In genomic region chr6:31020631-31021255, GRCh38 we compare ENCODE assay signal across 9 cellular contexts. TPM values are rescaled to one million over a fixed set of nuclear protein-coding genes. Genes with fewer than 3 reads are reported as not detected.
DNase-seq lines count a peak whose midpoint lies in the region; ATAC-seq, FAIRE-seq and TF ChIP-seq lines count a peak whose summit lies in the region.
"Not testable (repeated sequence)": the region's sequence is repeated elsewhere in the genome, so short reads cannot be mapped to it uniquely, and the experiment has no call there.
"Had no signal": no experiment of that assay in that cellular context is flagged by ENCODE, and none has a peak within 500 bp of the region (broad histone marks: within the 10 kb centered on the region; RNA-seq: fewer than 3 reads in every experiment).

No MANE protein-coding gene starts in this region.

- not testable (repeated sequence) for H3K4me2 ChIP-seq in HCT116 (ENCODE audit: low read length); neuronal stem cell (ENCODE audit: insufficient read depth, low read length, poor library complexity, severe bottlenecking)
- H3K4me2 ChIP-seq in H1 (ENCODE audit: insufficient read depth in 1 of 2, low read depth in 2 of 2, low read length in 2 of 2) = peak overlapping the region; percentile 38 to 54; a peak in 2 of 4 replicates

- H3K4me3 ChIP-seq in HCT116 (replicated peaks in 1 of 2; ENCODE audit: low read depth in 1 of 2, low read length in 2 of 2); neuronal stem cell (ENCODE audit: low read length in 2 of 2): not testable (repeated sequence)
- H3K4me3 ChIP-seq in H1 (ENCODE audit: extremely low read depth in 1 of 4, insufficient read depth in 2 of 4, low read depth in 3 of 4, low read length in 4 of 4) (peak overlapping the region in 1 of 4 experiments; percentile 36; a peak in 1 of 8 replicates), iPS-15b (ENCODE audit: low read depth, low read length) (peak overlapping the region; percentile 30)

- H3K18ac ChIP-seq in H1 (ENCODE audit: extremely low read depth, low read length) = not testable (repeated sequence)
- peak overlapping the region; percentile 71 for H3K18ac ChIP-seq in neuronal stem cell (ENCODE audit: low read length)

- not testable (repeated sequence) for H4K8ac ChIP-seq in H1 (ENCODE audit: extremely low read depth, insufficient read depth, low read length); neuronal stem cell (ENCODE audit: low read depth, low read length)

- not testable (repeated sequence) for H2BK5ac ChIP-seq in H1 (ENCODE audit: low read depth, low read length); neuronal stem cell (ENCODE audit: low read length)

- intact Hi-C loops in HCT116 (cut with micrococcal nuclease) = not testable (repeated sequence)

- H2BK120ac ChIP-seq in H1 (replicated peaks; ENCODE audit: low read depth, low read length); neuronal stem cell (ENCODE audit: low read depth, low read length): not testable (repeated sequence)

- H3K79me1 ChIP-seq in H1 (ENCODE audit: low read depth, low read length); neuronal stem cell (ENCODE audit: low read depth, low read length): not testable (repeated sequence)

- H3K23me2 ChIP-seq in H1 (ENCODE audit: low read depth, low read length) = not testable (repeated sequence)

- not testable (repeated sequence) for TF ChIP-seq POLR2A in HCT116 (IDR thresholded peaks at IDR 0.05; ENCODE audit: borderline replicate concordance, extremely low read depth, insufficient read depth, insufficient read length); H1 (IDR thresholded peaks at IDR 0.05; ENCODE audit: control extremely low read depth in 1 of 2, low read depth in 2 of 2, low read length in 2 of 2)

- WGBS in H1 (ENCODE audit: extremely low coverage in 1 of 2, insufficient coverage in 1 of 2, insufficient read length in 1 of 2, insufficient replicate concordance in 2 of 2, low coverage in 1 of 2, low lambda C conversion rate in 2 of 2, missing lambda C conversion rate in 1 of 2), 2 experiments = 62% methylated on average over 15 of the region's 36 CpGs; no CpG with 5 or more reads in 1 of the 2 experiments
- no CpG with 5 or more reads among the region's 36 CpGs for WGBS in neuronal stem cell (ENCODE audit: extremely low coverage in 2 of 2, insufficient read length in 2 of 2, insufficient replicate concordance in 1 of 2), 2 donors

- not testable (repeated sequence) for TF ChIP-seq RAD21 in HCT116 (IDR thresholded peaks at IDR 0.05; ENCODE audit: low read depth); H1 (IDR thresholded peaks at IDR 0.05 in 1 of 2, conservative IDR thresholded peaks at IDR 0.05 in 1 of 2; ENCODE audit: low read depth in 2 of 2, low read length in 2 of 2)

- not testable (repeated sequence) for TF ChIP-seq CTCF in HCT116 (IDR thresholded peaks at IDR 0.05 in 2 of 3, conservative IDR thresholded peaks at IDR 0.05 in 1 of 3; ENCODE audit: borderline replicate concordance in 1 of 3, insufficient read depth in 1 of 3, low read depth in 2 of 3, low read length in 2 of 3); H1 (IDR thresholded peaks at IDR 0.05; ENCODE audit: control extremely low read depth in 1 of 3, insufficient read depth in 1 of 3, low read depth in 1 of 3, low read length in 3 of 3)

- FAIRE-seq in H1 (lab: Jason Lieb, UNC) = not testable (repeated sequence)

- H3K4me1 ChIP-seq in HCT116 (ENCODE audit: control insufficient read depth in 1 of 2, insufficient read depth in 2 of 2, low read length in 2 of 2); H1 (replicated peaks in 1 of 4; ENCODE audit: control insufficient read depth in 3 of 4, insufficient read depth in 4 of 4, low read length in 3 of 4); iPS-15b (ENCODE audit: control insufficient read depth, insufficient read depth, low read length); neuronal stem cell (ENCODE audit: control insufficient read depth in 2 of 2, insufficient read depth in 1 of 2, low read depth in 1 of 2, low read length in 2 of 2): not testable (repeated sequence)

- POLR2A ChIA-PET in HCT116 (lab: Charles Lee) = interaction anchor here (2.6 kb wide), 1 partner anchor 206 kb away, joined by 15 read pairs; no protein-coding TSS in a partner anchor
- POLR2A ChIA-PET in H1 (lab: Charles Lee; ENCODE audit: partially characterized antibody) = interaction anchor here (1.1 to 1.8 kb wide), 3 partner anchors 14 to 39 kb away, joined by 3 to 4 read pairs (median 3); no protein-coding TSS in a partner anchor

- not testable (repeated sequence) for TF ChIP-seq EP300 in H1 (IDR thresholded peaks at IDR 0.05; ENCODE audit: borderline replicate concordance in 1 of 2, low read depth in 2 of 2, low read length in 2 of 2)

- CTCF ChIA-PET in HCT116 (lab: Charles Lee) = not testable (repeated sequence)
- CTCF ChIA-PET in H1 (lab: Charles Lee; ENCODE audit: partially characterized antibody) = interaction anchor here (1.1 to 1.6 kb wide), 5 partner anchors 18 to 90 kb away, joined by 3 to 6 read pairs (median 4); no protein-coding TSS in a partner anchor

- not testable (repeated sequence) for H3K27me3 ChIP-seq in HCT116 (ENCODE audit: insufficient read depth, low read length); H1 (replicated peaks in 1 of 4; ENCODE audit: control insufficient read depth in 3 of 4, extremely low read depth in 1 of 4, insufficient read depth in 3 of 4, low read length in 3 of 4); iPS-15b (ENCODE audit: control insufficient read depth, insufficient read depth, low read length); neuronal stem cell (ENCODE audit: control insufficient read depth in 3 of 3, insufficient read depth in 3 of 3, low read depth in 1 of 3, low read length in 3 of 3)

- H3K36me3 ChIP-seq in HCT116 (ENCODE audit: control insufficient read depth in 1 of 2, insufficient read depth in 2 of 2, low read length in 2 of 2); H1 (ENCODE audit: control insufficient read depth in 2 of 4, insufficient read depth in 4 of 4, low read length in 3 of 4); iPS-15b (ENCODE audit: control insufficient read depth, insufficient read depth, low read length); neuronal stem cell (replicated peaks in 1 of 2; ENCODE audit: control insufficient read depth in 2 of 2, insufficient read depth in 2 of 2, low read length in 2 of 2): not testable (repeated sequence)

- H2BK20ac ChIP-seq in H1 (ENCODE audit: low read length) = not testable (repeated sequence)

- not testable (repeated sequence) for H3K56ac ChIP-seq in H1 (replicated peaks; ENCODE audit: insufficient read length, low read depth, low read length)

- not testable (repeated sequence) for H3K4ac ChIP-seq in H1 (replicated peaks; ENCODE audit: insufficient read length, low read depth, low read length); neuronal stem cell (ENCODE audit: low read length)

- H2AK5ac ChIP-seq in H1 (ENCODE audit: low read depth, low read length); neuronal stem cell (ENCODE audit: low read depth, low read length): not testable (repeated sequence)

- not testable (repeated sequence) for H4K20me1 ChIP-seq in HCT116 (ENCODE audit: insufficient read depth); H1 (replicated peaks in 1 of 2; ENCODE audit: control insufficient read depth in 1 of 2, insufficient read depth in 2 of 2, low read length in 2 of 2)

- H3K9ac ChIP-seq in HCT116 (ENCODE audit: low read length); H1 (replicated peaks in 1 of 4; ENCODE audit: extremely low read depth in 1 of 4, low read depth in 3 of 4, low read length in 3 of 4); iPS-15b (ENCODE audit: low read depth, low read length); neuronal stem cell (ENCODE audit: low read depth, low read length, poor library complexity): not testable (repeated sequence)

- not testable (repeated sequence) for H3K23ac ChIP-seq in H1 (ENCODE audit: insufficient read length); neuronal stem cell (ENCODE audit: low read depth, low read length, poor library complexity)

- H3K14ac ChIP-seq in H1 (ENCODE audit: insufficient read length); neuronal stem cell (ENCODE audit: low read length): not testable (repeated sequence)

- H2BK12ac ChIP-seq in H1 (ENCODE audit: low read depth, low read length); neuronal stem cell (ENCODE audit: low read length): not testable (repeated sequence)

- not testable (repeated sequence) for H3K9me3 ChIP-seq in HCT116 (ENCODE audit: control insufficient read depth in 1 of 2, insufficient read depth in 1 of 2, low read depth in 1 of 2, low read length in 2 of 2); iPS-15b (ENCODE audit: control insufficient read depth, insufficient read depth, low read length); neuronal stem cell (replicated peaks in 1 of 2; ENCODE audit: control insufficient read depth in 2 of 2, insufficient read depth in 1 of 2, low read depth in 1 of 2, low read length in 2 of 2)
- peaks cover 5 to 11% of the 10 kb centered on the region in 2 experiments; a peak in 2 of 4 replicates for H3K9me3 ChIP-seq in H1 (ENCODE audit: insufficient read depth in 2 of 2, low read depth in 1 of 2, low read length in 1 of 2)

- DNase-seq in ELF-1 (ENCODE audit: low read depth, low spot score) (peak; percentile 70), H1 (ENCODE audit: low read depth in 1 of 2, low spot score in 2 of 2) (peak in 1 of 2 experiments; percentile 61)
- not testable (repeated sequence) for DNase-seq in HCT116 (ENCODE audit: low read depth, low spot score); neuronal stem cell (ENCODE audit: low spot score)

- not testable (repeated sequence) for H4K91ac ChIP-seq in H1 (replicated peaks; ENCODE audit: insufficient read length, low read length); neuronal stem cell (ENCODE audit: low read depth, low read length, poor library complexity)

- H2BK15ac ChIP-seq in H1 (ENCODE audit: low read length); neuronal stem cell (ENCODE audit: low read length): not testable (repeated sequence)

- H3K9me2 ChIP-seq in HCT116 (ENCODE audit: insufficient read depth) = not testable (repeated sequence)

- 0 out of 2 replicates have a peak overlapping the region, but pooled peaks have one; percentile 26 for H3K27ac ChIP-seq in HCT116 (ENCODE audit: low read depth, low read length)
- not testable (repeated sequence) for H3K27ac ChIP-seq in H1 (ENCODE audit: low read depth, low read length); neuronal stem cell (replicated peaks; ENCODE audit: low read length)

- ATAC-seq in HCT116 = not testable (repeated sequence)
- peak; percentile 42 for ATAC-seq in SK-N-SH treated with all-trans-retinoic acid at 6 μM for 48 hours

- not testable (repeated sequence) for H4K5ac ChIP-seq in H1 (ENCODE audit: insufficient read length, low read depth, low read length)

- RAD21 ChIA-PET in HCT116 (lab: Charles Lee; ENCODE audit: low non-redundant PET in 1 of 2, low total read pairs in 2 of 2, uncharacterized antibody in 2 of 2, unreplicated experiment in 2 of 2) = not testable (repeated sequence)

- BruUV-seq in HCT116 (replicated peaks; lab: Mats Ljungman, UMichigan) = not testable (repeated sequence)

- H3K79me2 ChIP-seq in HCT116 (ENCODE audit: insufficient read depth, low read length); H1 (ENCODE audit: control insufficient read depth in 1 of 2, insufficient read depth in 2 of 2, low read length in 2 of 2): not testable (repeated sequence)

- not testable (repeated sequence) for H2AFZ ChIP-seq in HCT116 (ENCODE audit: low read depth, low read length, poor library complexity, severe bottlenecking); H1 (ENCODE audit: low read length); neuronal stem cell (ENCODE audit: low read length)

RNA-seq across cellular contexts. Expression of gene MUC22, which starts 10.5 kb away (rescaled TPM):
- not detected for total RNA-seq in HCT116 (2021; ENCODE audit: unreplicated experiment)
- polyA plus RNA-seq in HCT116 (2012) = not detected in 2 replicates
- not detected in 2 replicates for total RNA-seq in H1 (2021; fragmentation: NEBNext Ultra II Directional; extraction: Animal tissue kit (Norgen Biotek cat#: 25700))
- polyA plus RNA-seq in H1 (2011; rRNA removed) = 0.02 TPM in 1 of 2 replicates, not detected in the other
- not detected for polyA plus RNA-seq in H1 (2011; cell fraction: cytosol; rRNA removed)
- polyA plus RNA-seq in H1 (2011; cell fraction: nucleus; rRNA removed) = 0.03 TPM
- not detected in 4 replicates for polyA plus RNA-seq in H1 (2012, experiment 1 of 2)
- polyA plus RNA-seq in H1 (2012, experiment 2 of 2) = not detected
- polyA plus RNA-seq in H1 (2013, experiment 1 of 2) = not detected
- not detected for polyA plus RNA-seq in H1 (2013, experiment 2 of 2)
- polyA minus RNA-seq in H1 (2011; rRNA and poly(A)+ RNA removed) = not detected in 2 replicates
- polyA minus RNA-seq in H1 (2011; cell fraction: cytosol; rRNA and poly(A)+ RNA removed) = not detected
- polyA minus RNA-seq in H1 (2011; cell fraction: nucleus; rRNA and poly(A)+ RNA removed) = 0.10 TPM
- not detected for polyA plus RNA-seq in neuronal stem cell (2013, experiment 1 of 2)
- not detected for polyA plus RNA-seq in neuronal stem cell (2013, experiment 2 of 2)
- total RNA-seq: Caco-2; CD4-positive, alpha-beta T cell; IMR-90 had no signal

RNA-seq across cellular contexts. Expression of gene MUC21, which starts 37.2 kb away (rescaled TPM):
- total RNA-seq in HCT116 (2021; ENCODE audit: unreplicated experiment) = not detected
- not detected in 2 replicates for polyA plus RNA-seq in HCT116 (2012)
- total RNA-seq in H1 (2021; fragmentation: NEBNext Ultra II Directional; extraction: Animal tissue kit (Norgen Biotek cat#: 25700)) = not detected in 2 replicates
- polyA plus RNA-seq in H1 (2011; rRNA removed) = not detected in 2 replicates
- polyA plus RNA-seq in H1 (2011; cell fraction: cytosol; rRNA removed) = 0.04 TPM
- polyA plus RNA-seq in H1 (2011; cell fraction: nucleus; rRNA removed) = 0.06 TPM
- polyA plus RNA-seq in H1 (2012, experiment 1 of 2) = not detected in 4 replicates
- polyA plus RNA-seq in H1 (2012, experiment 2 of 2) = not detected
- polyA plus RNA-seq in H1 (2013, experiment 1 of 2) = not detected
- not detected for polyA plus RNA-seq in H1 (2013, experiment 2 of 2)
- not detected in 2 replicates for polyA minus RNA-seq in H1 (2011; rRNA and poly(A)+ RNA removed)
- polyA minus RNA-seq in H1 (2011; cell fraction: cytosol; rRNA and poly(A)+ RNA removed) = not detected
- not detected for polyA minus RNA-seq in H1 (2011; cell fraction: nucleus; rRNA and poly(A)+ RNA removed)
- not detected for polyA plus RNA-seq in neuronal stem cell (2013, experiment 1 of 2)
- polyA plus RNA-seq in neuronal stem cell (2013, experiment 2 of 2) = 0.01 TPM
- total RNA-seq: Caco-2; CD4-positive, alpha-beta T cell; IMR-90 had no signal
- polyA plus RNA-seq: IMR-90 had no signal
